28 cellular contexts compared by ENCODE assay signal in genomic region chr11:77200869-77201268, GRCh38.
A peak's percentile ranks its signal among the peaks of the same experiment; 100 is the strongest.
DNase-seq lines count a peak whose midpoint lies in the region; TF ChIP-seq lines count a peak whose summit lies in the region.
"Had no signal": no experiment of that assay in that cellular context is flagged by ENCODE, and none has a peak within 500 bp of the region (broad histone marks: within the 10 kb centered on the region; RNA-seq: fewer than 3 reads in every experiment).

No MANE protein-coding gene starts in this region.

- H3K4me3 Mint-ChIP-seq in CD14-positive monocyte (no peak overlapping the region), endothelial cell (ENCODE audit: unreplicated experiment) (peak overlapping the region; percentile 27)
- H3K4me3 Mint-ChIP-seq: CD8-positive, alpha-beta T cell; T-helper 2 cell treated with Interferon-gamma antibody and Interleukin-4, amounts not matched to agents 5 μg/mL and 100 μg/mL, for 36 hours had no signal

- H3K9me3 Mint-ChIP-seq in CD14-positive monocyte (peaks cover 0 to 2% (median 0%) of the 10 kb centered on the region in 7 donors), endothelial cell (ENCODE audit: unreplicated experiment) (no peaks in the 10 kb centered on the region)
- H3K9me3 Mint-ChIP-seq: CD8-positive, alpha-beta T cell; T-helper 2 cell treated with Interferon-gamma antibody and Interleukin-4, amounts not matched to agents 5 μg/mL and 100 μg/mL, for 36 hours had no signal

- H3K4me1 ChIP-seq in spleen = no peaks in the 10 kb centered on the region
- no peaks in the 10 kb centered on the region for H3K4me1 ChIP-seq in OCI-LY7 (ENCODE audit: insufficient read depth, low read length, poor library complexity, severe bottlenecking)
- no peaks in the 10 kb centered on the region for H3K4me1 ChIP-seq in thyroid gland
- H3K4me1 ChIP-seq: gastrocnemius medialis had no signal

- WGBS in spleen, 5 donors = 78 to 96% (median 86%) methylated on average over 7 to 9 of the region's 9 CpGs
- whole genome bisulfite sequencing in thyroid gland, 2 donors = 73 to 74% methylated on average over 8 of the region's 9 CpGs

- no peak overlapping the region for H3K4me2 ChIP-seq in OCI-LY7 (ENCODE audit: low read length)
- H3K4me2 ChIP-seq: PC-9 had no signal

- TF ChIP-seq POLR2A in spleen (IDR thresholded peaks at IDR 0.05) (no peak), thyroid gland (IDR thresholded peaks at IDR 0.05) (no peak)

- H3K4me3 ChIP-seq in spleen (no peak overlapping the region), OCI-LY7 (ENCODE audit: low read depth, low read length, poor library complexity, severe bottlenecking) (no peak overlapping the region), thyroid gland (replicated peaks in 1 of 3) (no peak overlapping the region)
- H3K4me3 ChIP-seq: cardiac muscle cell, gastrocnemius medialis, GM23248, K562, PC-9, skin epidermis had no signal

- peak; percentile 10 for DNase-seq in activated CD8-positive, alpha-beta memory T cell treated with anti-CD3 and anti-CD28 coated beads, Interleukin-2, amount 50 U/mL, for 4 hours
- no peak for DNase-seq in activated CD8-positive, alpha-beta memory T cell treated with anti-CD3 and anti-CD28 coated beads for 24 hours
- DNase-seq in CD14-positive monocyte (ENCODE audit: low spot score) (peak; percentile 15), endothelial cell (ENCODE audit: low spot score) (no peak), spleen (peak; percentile 56), OCI-LY7 (ENCODE audit: low spot score) (no peak), thyroid gland (no peak), NCI-H146 (lab: John Stamatoyannopoulos, UW) (no peak)
- DNase-seq: activated naive CD4-positive, alpha-beta T cell; anterior cingulate cortex; CD8-positive, alpha-beta T cell; dermis blood vessel endothelial cell; GM23248; NCI-H1092 treated with DMSO at 0.1 percent for 48 hours; NCI-H187 treated with DMSO at 0.1 percent for 48 hours; NCI-H2171 treated with DMSO at 0.1 percent for 48 hours; NCI-H524; PC-9; SHP77; stimulated activated CD4-positive, alpha-beta T cell treated with anti-CD3 and anti-CD28 coated beads, Interleukin-1b, Interleukin-23, amount 100 ng/mL, for 48 hours; substantia nigra had no signal

- BruUV-seq in OCI-LY7 (replicated peaks; lab: Mats Ljungman, UMichigan) = no TSS peak

- no peak overlapping the region for H2AFZ ChIP-seq in OCI-LY7 (ENCODE audit: low read length)
- H2AFZ ChIP-seq: GM23248, PC-9 had no signal

- no peaks in the 10 kb centered on the region for H3K27me3 ChIP-seq in spleen (replicated peaks in 1 of 7)
- H3K27me3 ChIP-seq in thyroid gland = no peaks in the 10 kb centered on the region
- H3K27me3 ChIP-seq: cardiac muscle cell, gastrocnemius medialis, neutrophil had no signal

- TF ChIP-seq CTCF in CD14-positive monocyte (IDR thresholded peaks at IDR 0.05) (no peak), endothelial cell (IDR thresholded peaks at IDR 0.05; ENCODE audit: unreplicated experiment) (no peak), spleen (IDR thresholded peaks at IDR 0.05 in 8 of 11, conservative IDR thresholded peaks at IDR 0.05 in 3 of 11) (no peak), OCI-LY7 (conservative IDR thresholded peaks at IDR 0.05; ENCODE audit: low read length) (no peak), thyroid gland (IDR thresholded peaks at IDR 0.05) (no peak)

- intact Hi-C loops in CD14-positive monocyte (cut with micrococcal nuclease) (no loop called here), spleen (cut with DNase I; ENCODE audit: low total_unique reads) (no loop called here), OCI-LY7 (cut with micrococcal nuclease; ENCODE audit: unreplicated experiment) (no loop called here), thyroid gland (cut with DNase I) (no loop called here)

- H3K27ac Mint-ChIP-seq in CD14-positive monocyte (peak overlapping the region in 1 of 7 donors; percentile 21), endothelial cell (ENCODE audit: unreplicated experiment) (no peak overlapping the region)
- H3K27ac Mint-ChIP-seq: CD8-positive, alpha-beta T cell; T-helper 2 cell treated with Interferon-gamma antibody and Interleukin-4, amounts not matched to agents 5 μg/mL and 100 μg/mL, for 36 hours had no signal

- POLR2A ChIA-PET in OCI-LY7 (lab: Charles Lee) = no interaction called here

- H3K27ac ChIP-seq in spleen (no peak overlapping the region), OCI-LY7 (ENCODE audit: low read depth, low read length, poor library complexity, severe bottlenecking) (no peak overlapping the region), thyroid gland (no peak overlapping the region)
- H3K27ac ChIP-seq: cardiac muscle cell, gastrocnemius medialis, GM23248, neutrophil, PC-9, skin epidermis, VCaP had no signal

- H3K27me3 Mint-ChIP-seq in CD14-positive monocyte (ENCODE audit: low read depth in 3 of 3) (peaks cover 0 to 1% (median 0%) of the 10 kb centered on the region in 3 donors), endothelial cell (ENCODE audit: unreplicated experiment) (peaks cover 16% of the 10 kb centered on the region)

- no peaks in the 10 kb centered on the region for H3K79me2 ChIP-seq in OCI-LY7 (ENCODE audit: insufficient read depth, low read depth, low read length)

- peaks cover 11% of the 10 kb centered on the region for H3K4me1 Mint-ChIP-seq in CD14-positive monocyte
- peaks cover 7% of the 10 kb centered on the region for H3K4me1 Mint-ChIP-seq in endothelial cell (ENCODE audit: unreplicated experiment)

- H3K9me3 ChIP-seq in spleen (no peaks in the 10 kb centered on the region), OCI-LY7 (ENCODE audit: low read length) (no peaks in the 10 kb centered on the region), thyroid gland (no peaks in the 10 kb centered on the region)
- H3K9me3 ChIP-seq: gastrocnemius medialis, neutrophil had no signal

- no peaks in the 10 kb centered on the region for H3K9me2 ChIP-seq in OCI-LY7 (ENCODE audit: insufficient read depth, low read length)

- CTCF ChIA-PET in OCI-LY7 (lab: Charles Lee; ENCODE audit: unreplicated experiment) = no interaction called here

- H3K36me3 Mint-ChIP-seq in CD14-positive monocyte (peaks cover 12 to 37% of the 10 kb centered on the region in 2 donors), endothelial cell (ENCODE audit: low read depth, unreplicated experiment) (peaks cover 15% of the 10 kb centered on the region)
- H3K36me3 Mint-ChIP-seq: CD8-positive, alpha-beta T cell had no signal

- H3K36me3 ChIP-seq in spleen = peaks cover 0 to 84% (median 4%) of the 10 kb centered on the region in 6 donors
- no peaks in the 10 kb centered on the region for H3K36me3 ChIP-seq in OCI-LY7 (ENCODE audit: insufficient read depth, low read length)
- H3K36me3 ChIP-seq in thyroid gland = no peaks in the 10 kb centered on the region
- H3K36me3 ChIP-seq: cardiac muscle cell, gastrocnemius medialis, neutrophil had no signal

- no peaks in the 10 kb centered on the region for H4K20me1 ChIP-seq in OCI-LY7 (ENCODE audit: insufficient read depth, low read length)

Comparison
In these comparisons a context has a peak if more than half of its experiments do, and no peak if none do; other contexts are left out.
1. DNase-seq: peak in activated CD8-positive, alpha-beta memory T cell treated with anti-CD3 and anti-CD28 coated beads, Interleukin-2, amount 50 U/mL, for 4 hours (single experiment), CD14-positive monocyte (single experiment) and spleen (single experiment); none in activated CD8-positive, alpha-beta memory T cell treated with anti-CD3 and anti-CD28 coated beads for 24 hours (single experiment), endothelial cell (single experiment), OCI-LY7 (single experiment), thyroid gland (0 of 2) and NCI-H146 (single experiment).